1 cellular context compared by ENCODE assay signal in genomic region chr7:121166885-121167284, GRCh38.
TF ChIP-seq lines count a peak whose summit lies in the region.

No MANE protein-coding gene starts in this region.

TF ChIP-seq in GM23338, 12 proteins besides CTCF, POLR2A, EP300 and RAD21 (continued from another document):
- TF ChIP-seq REST (IDR thresholded peaks at IDR 0.05; ENCODE audit: unreplicated experiment) = no peak
- TF ChIP-seq ZNF462 (CRISPR knock-in tag; IDR thresholded peaks at IDR 0.05) = no peak
- no peak for TF ChIP-seq ETS1 (IDR thresholded peaks at IDR 0.05)
- TF ChIP-seq EZH2 (IDR thresholded peaks at IDR 0.05; ENCODE audit: low read depth, unreplicated experiment) = no peak
- no peak for TF ChIP-seq CREB1 (CRISPR knock-in tag; IDR thresholded peaks at IDR 0.05; ENCODE audit: low read depth)
- TF ChIP-seq ZNF114 (CRISPR knock-in tag; IDR thresholded peaks at IDR 0.05) = no peak
- TF ChIP-seq ZNF331 (CRISPR knock-in tag; IDR thresholded peaks at IDR 0.05; ENCODE audit: low read depth) = no peak
- TF ChIP-seq NANOG (IDR thresholded peaks at IDR 0.05; ENCODE audit: borderline replicate concordance) = no peak
- TF ChIP-seq JUNB (IDR thresholded peaks at IDR 0.05; ENCODE audit: unreplicated experiment) = no peak
- TF ChIP-seq POLR2AphosphoS5 (IDR thresholded peaks at IDR 0.05; ENCODE audit: low read depth) = no peak
- TF ChIP-seq STAT1 (IDR thresholded peaks at IDR 0.05; ENCODE audit: unreplicated experiment) = no peak
